Comparison of ENCODE assay signal across 23 cellular contexts in genomic region chr12:98727196-98727595, GRCh38.
"Had no signal": no experiment of that assay in that cellular context is flagged by ENCODE, and none has a peak within 500 bp of the region (broad histone marks: within the 10 kb centered on the region; RNA-seq: fewer than 3 reads in every experiment).

No MANE protein-coding gene starts in this region.

- ATAC-seq: activated T-cell treated with anti-CD3 and anti-CD28 coated beads, Interleukin-2, amount 50 U/mL, for 4 hours; gastrocnemius medialis; natural killer cell had no signal

- H3K27ac ChIP-seq: coronary artery, esophagus squamous epithelium, gastrocnemius medialis, ovary, prostate gland, thoracic aorta, vagina had no signal

- DNase-seq: activated CD4-positive, alpha-beta T cell treated with anti-CD3 and anti-CD28 coated beads for 4 hours; activated CD4-positive, alpha-beta T cell treated with anti-CD3 and anti-CD28 coated beads, Interleukin-2, amount 50 U/mL, for 48 hours; activated CD4-positive, CD25-positive, alpha-beta regulatory T cell; activated CD8-positive, alpha-beta memory T cell treated with anti-CD3 and anti-CD28 coated beads, Interleukin-2, amount 50 U/mL, for 48 hours; activated naive CD4-positive, alpha-beta T cell; activated naive CD8-positive, alpha-beta T cell treated with anti-CD3 and anti-CD28 coated beads, Interleukin-2, amount 10 ng/mL, durations not matched to agents 7 days and 5 days; activated T-cell treated with anti-CD3 and anti-CD28 coated beads, Interleukin-2, amount 50 U/mL, for 4 hours; amniotic stem cell; cerebellar nuclear complex; endodermal cell; esophagus squamous epithelium; gastrocnemius medialis; hippocampal formation; midbrain; natural killer cell; ovary; stimulated activated CD4-positive, alpha-beta T cell treated with anti-CD3 and anti-CD28 coated beads, Interleukin-2, amount 100 ng/mL, for 48 hours; stimulated activated CD8-positive, alpha-beta memory T cell treated with anti-CD3 and anti-CD28 coated beads, Interleukin-4, amount 100 ng/mL, for 48 hours; stimulated activated naive CD4-positive, alpha-beta T cell had no signal

- H3K4me3 ChIP-seq: coronary artery, esophagus squamous epithelium, gastrocnemius medialis, ovary, prostate gland, thoracic aorta, vagina had no signal
